Comparison of ENCODE assay signal across 20 cellular contexts in the genomic region with DNA sequence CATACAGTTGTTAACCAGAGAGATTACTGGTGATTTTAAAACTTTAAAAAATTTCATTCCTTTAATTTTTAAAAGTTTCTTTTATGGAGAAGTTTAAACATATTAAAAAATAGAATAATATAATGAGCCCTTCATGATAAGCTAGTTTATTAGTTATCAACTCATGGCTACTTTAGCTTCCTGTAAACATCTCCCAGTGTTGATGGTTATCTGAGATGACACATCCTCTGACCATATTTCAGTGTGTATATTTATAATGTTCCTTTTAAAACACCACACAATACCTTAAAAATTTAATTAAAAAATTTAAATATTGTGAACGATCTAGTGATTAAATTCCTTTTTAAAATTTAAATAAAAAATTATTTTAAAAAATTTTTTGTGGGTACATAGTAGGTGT.
"Had no signal": no experiment of that assay in that cellular context is flagged by ENCODE, and none has a peak within 500 bp of the region (broad histone marks: within the 10 kb centered on the region; RNA-seq: fewer than 3 reads in every experiment).

No MANE protein-coding gene starts in this region.

- H3K36me3 ChIP-seq: prostate gland had no signal

- H3K27ac ChIP-seq: dorsolateral prefrontal cortex, epithelial cell of prostate, left ventricle myocardium inferior, neural progenitor cell, prostate gland, upper lobe of left lung had no signal

- ATAC-seq: activated CD4-positive, CD25-positive, alpha-beta regulatory T cell treated with anti-CD3 and anti-CD28 coated beads, Interleukin-2, amount 50 U/mL, for 24 hours; activated naive CD8-positive, alpha-beta T cell treated with anti-CD3 and anti-CD28 coated beads, Interleukin-2, amount 50 U/mL, for 24 hours; naive thymus-derived CD8-positive, alpha-beta T cell had no signal

- H3K9me3 ChIP-seq: left ventricle myocardium inferior, prostate gland, upper lobe of left lung had no signal

- H3K4me2 ChIP-seq: neural progenitor cell had no signal

- H3K4me1 ChIP-seq: left ventricle myocardium inferior, neural progenitor cell, prostate gland, upper lobe of left lung had no signal

- H3K27me3 ChIP-seq: dorsolateral prefrontal cortex, neural progenitor cell, upper lobe of left lung had no signal

- H2AFZ ChIP-seq: neural progenitor cell had no signal

- H3K4me3 ChIP-seq: dorsolateral prefrontal cortex, left ventricle myocardium inferior, neural progenitor cell, prostate gland, upper lobe of left lung had no signal

- H3K9ac ChIP-seq: neural progenitor cell had no signal

- DNase-seq: activated CD4-positive, alpha-beta memory T cell treated with anti-CD3 and anti-CD28 coated beads, Interleukin-2, amount 10 ng/mL, durations not matched to agents 7 days and 5 days; activated CD4-positive, alpha-beta T cell treated with anti-CD3 and anti-CD28 coated beads, Interleukin-2, amount 10 ng/mL, durations not matched to agents 24 days and 14 days; activated gamma-delta T cell; activated naive CD4-positive, alpha-beta T cell treated with anti-CD3 and anti-CD28 coated beads, Interleukin-2, amount 50 U/mL, for 16 hours; activated naive CD8-positive, alpha-beta T cell treated with anti-CD3 and anti-CD28 coated beads, Interleukin-2, amount 50 U/mL, for 24 hours; aorta; caudate nucleus; dorsolateral prefrontal cortex; foreskin fibroblast; kidney glomerular epithelial cell; left ventricle myocardium inferior; naive thymus-derived CD8-positive, alpha-beta T cell; stimulated activated CD4-positive, alpha-beta T cell treated with anti-CD3 and anti-CD28 coated beads, Interleukin-4, amount 100 ng/mL, for 1 hour; stimulated activated naive CD4-positive, alpha-beta T cell; T-helper 9 cell had no signal
